Comparison of ENCODE assay signal across 20 cellular contexts in genomic region chr22:27598792-27599191, GRCh38.
"Had no signal": no experiment of that assay in that cellular context is flagged by ENCODE, and none has a peak within 500 bp of the region (broad histone marks: within the 10 kb centered on the region; RNA-seq: fewer than 3 reads in every experiment).

No MANE protein-coding gene starts in this region.

- FAIRE-seq: keratinocyte had no signal

- DNase-seq: dermis blood vessel endothelial cell; esophagus squamous epithelium; foreskin fibroblast; glutamatergic neuron; immature natural killer cell; left lung; mucosa of descending colon; naive thymus-derived CD8-positive, alpha-beta T cell; psoas muscle; retina; right lobe of liver; spleen; stimulated activated CD4-positive, alpha-beta T cell treated with anti-CD3 and anti-CD28 coated beads, Interleukin-2, amount 100 ng/mL, for 24 hours; stimulated activated CD4-positive, alpha-beta T cell treated with anti-CD3 and anti-CD28 coated beads, Interleukin-4, amount 100 ng/mL, for 4 hours; stimulated activated naive B cell treated with anti-CD40 and anti-IgM and Interleukin-4, amounts not matched to agents 10 μg/mL and 1 μg/mL and 100 μg/mL, for 72 hours; stimulated activated naive CD8-positive, alpha-beta T cell treated with anti-CD3 and anti-CD28 coated beads, Interleukin-15, amount 100 ng/mL, for 72 hours; testis; upper lobe of right lung had no signal

- ATAC-seq: gastroesophageal sphincter; left lung; mucosa of descending colon; naive thymus-derived CD8-positive, alpha-beta T cell; psoas muscle; right lobe of liver; stimulated activated naive B cell treated with anti-CD40 and anti-IgM and Interleukin-4, amounts not matched to agents 10 μg/mL and 1 μg/mL and 100 μg/mL, for 72 hours; stimulated activated naive CD8-positive, alpha-beta T cell treated with anti-CD3 and anti-CD28 coated beads, Interleukin-15, amount 100 ng/mL, for 72 hours; upper lobe of right lung had no signal
